ENCODE assay signal across 14 cellular contexts in genomic region chr1:44602675-44603610, GRCh38.
DNase-seq lines count a peak whose midpoint lies in the region; ATAC-seq, FAIRE-seq and TF ChIP-seq lines count a peak whose summit lies in the region.
"Had no signal": no experiment of that assay in that cellular context is flagged by ENCODE, and none has a peak within 500 bp of the region (broad histone marks: within the 10 kb centered on the region; RNA-seq: fewer than 3 reads in every experiment).

No MANE protein-coding gene starts in this region.

- TF ChIP-seq RAD21 in HepG2 (CRISPR knock-in tag; IDR thresholded peaks at IDR 0.05), result no peak

- in situ Hi-C loops in HepG2 (cut with HindIII; ENCODE audit: extremely low pct_ligation_motif_present, low pct_unique_long_range_greater_than_20kb), result no loop called here

- DNase-seq in NCI-H1105 (lab: John Stamatoyannopoulos, UW) (peak; percentile 73), NCI-H345 treated with DMSO at 0.1 percent for 48 hours (lab: John Stamatoyannopoulos, UW; ENCODE audit: unreplicated experiment) (peak; percentile 5), caudate nucleus (lab: John Stamatoyannopoulos, UW) (peak in 2 of 61 donors; percentile 14 to 19), HepG2 (ENCODE audit: low spot score) (no peak), HCEC 1CT (no peak)
- DNase-seq: stimulated activated naive CD8-positive, alpha-beta T cell treated with anti-CD3 and anti-CD28 coated beads, Interleukin-15, Interleukin-2, amounts not matched to agents 100 U/mL and 50 U/mL, for 24 hours had no signal

- ATAC-seq in HepG2 (no peak), GM19452 (IDR thresholded peaks at IDR 0.05; ENCODE audit: unreplicated experiment) (no peak)
- ATAC-seq: activated CD4-positive, CD25-positive, alpha-beta regulatory T cell treated with anti-CD3 and anti-CD28 coated beads, Interleukin-2, amount 50 U/mL, for 24 hours; activated naive CD4-positive, alpha-beta T cell treated with anti-CD3 and anti-CD28 coated beads, Interleukin-2, amount 50 U/mL, for 72 hours; HCT116; stimulated activated naive CD8-positive, alpha-beta T cell treated with anti-CD3 and anti-CD28 coated beads, Interleukin-15, Interleukin-2, amounts not matched to agents 100 U/mL and 50 U/mL, for 24 hours had no signal

- H2AFZ ChIP-seq in HepG2 (ENCODE audit: low read length), result no peak overlapping the region

- H4K20me1 ChIP-seq in HepG2 (ENCODE audit: insufficient read depth, low read length), result peaks cover 4% of the 10 kb centered on the region; the same call in 1 of the 2 replicates

- no peaks in the 10 kb centered on the region for H3K79me2 ChIP-seq in HepG2 (ENCODE audit: insufficient read depth, low read length)

- POLR2A ChIA-PET in HepG2 (lab: Yijun Ruan, JAX), result no interaction called here

- no peaks in the 10 kb centered on the region for H3K9me3 ChIP-seq in skeletal muscle satellite cell (replicated peaks; ENCODE audit: low read length)
- no peaks in the 10 kb centered on the region for H3K9me3 ChIP-seq in HepG2 (ENCODE audit: low read length)

- H3K4me3 ChIP-seq in skeletal muscle satellite cell (ENCODE audit: low read length), result no peak overlapping the region
- H3K4me3 ChIP-seq in HepG2 (replicated peaks in 1 of 3; ENCODE audit: insufficient read depth in 1 of 3, low read depth in 2 of 3, low read length in 3 of 3), result no peak overlapping the region

- WGBS in HepG2 (ENCODE audit: low lambda C conversion rate), result 66% methylated on average over 26 of the region's 27 CpGs

- CTCF ChIA-PET in HepG2 (lab: Yijun Ruan, JAX; ENCODE audit: low intra/inter-chr PET ratio, low total read pairs), result no interaction called here

- H3K27me3 ChIP-seq in skeletal muscle satellite cell (ENCODE audit: control insufficient read depth, insufficient read depth, low read length) (peaks cover 62% of the 10 kb centered on the region), HepG2 (ENCODE audit: control insufficient read depth in 1 of 2, insufficient read depth in 2 of 2, low read length in 2 of 2) (peaks cover 0 to 25% of the 10 kb centered on the region in 2 experiments; a peak in 1 of 5 replicates)

- H3K4me1 ChIP-seq in skeletal muscle satellite cell (ENCODE audit: control insufficient read depth, insufficient read depth, low read length), result no peaks in the 10 kb centered on the region
- no peaks in the 10 kb centered on the region for H3K4me1 ChIP-seq in HepG2 (ENCODE audit: insufficient read depth, low read length)

- no peak for TF ChIP-seq EP300 in HepG2 (IDR thresholded peaks at IDR 0.05; ENCODE audit: low read depth in 2 of 2, low read length in 2 of 2)
- TF ChIP-seq EP300 in HepG2 (CRISPR knock-in tag; IDR thresholded peaks at IDR 0.05; ENCODE audit: borderline replicate concordance), result no peak

- intact Hi-C loops in HepG2 (cut with micrococcal nuclease; ENCODE audit: unreplicated experiment), result no loop called here

- H3K27ac ChIP-seq in caudate nucleus (ENCODE audit: low read depth, low read length), result peak overlapping the region; percentile 38
- no peak overlapping the region for H3K27ac ChIP-seq in HepG2 (ENCODE audit: extremely low read length, insufficient read depth, low read length)

- H3K36me3 ChIP-seq in skeletal muscle satellite cell (ENCODE audit: insufficient read depth, low read length) (no peaks in the 10 kb centered on the region), HepG2 (replicated peaks in 1 of 2; ENCODE audit: control insufficient read depth in 1 of 2, insufficient read depth in 2 of 2, low read length in 2 of 2) (peaks cover 0 to 2% of the 10 kb centered on the region in 2 experiments; a peak in 2 of 5 replicates)

- no peak for FAIRE-seq in HepG2 (lab: Jason Lieb, UNC)
- FAIRE-seq: endothelial cell of umbilical vein, GM18507, keratinocyte had no signal

- TF ChIP-seq POLR2A in HepG2 (IDR thresholded peaks at IDR 0.05; ENCODE audit: insufficient read depth in 1 of 2, low read depth in 2 of 2, low read length in 2 of 2), result no peak

- peak overlapping the region; percentile 39 for H3K4me2 ChIP-seq in skeletal muscle satellite cell (ENCODE audit: low read length)
- no peak overlapping the region for H3K4me2 ChIP-seq in HepG2 (ENCODE audit: low read depth, low read length)

- no peak for TF ChIP-seq CTCF in HepG2 (CRISPR knock-in tag; IDR thresholded peaks at IDR 0.05)

- H3K9ac ChIP-seq in skeletal muscle satellite cell (ENCODE audit: low read depth, low read length) (no peak overlapping the region), HepG2 (ENCODE audit: insufficient read depth, low read depth, low read length) (no peak overlapping the region)

- no TSS peak for BruUV-seq in HepG2 (replicated peaks; lab: Mats Ljungman, UMichigan)

TF ChIP-seq in HepG2, 621 proteins besides CTCF, POLR2A, EP300 and RAD21 (continues in another document):
- TF ChIP-seq, protein P1, sequence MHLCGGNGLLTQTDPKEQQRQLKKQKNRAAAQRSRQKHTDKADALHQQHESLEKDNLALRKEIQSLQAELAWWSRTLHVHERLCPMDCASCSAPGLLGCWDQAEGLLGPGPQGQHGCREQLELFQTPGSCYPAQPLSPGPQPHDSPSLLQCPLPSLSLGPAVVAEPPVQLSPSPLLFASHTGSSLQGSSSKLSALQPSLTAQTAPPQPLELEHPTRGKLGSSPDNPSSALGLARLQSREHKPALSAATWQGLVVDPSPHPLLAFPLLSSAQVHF (CRISPR knock-in tag; IDR thresholded peaks at IDR 0.05), result no peak
- TF ChIP-seq ZZZ3 (CRISPR knock-in tag; IDR thresholded peaks at IDR 0.05; ENCODE audit: borderline replicate concordance), result no peak
- no peak for TF ChIP-seq ZNF451 (CRISPR knock-in tag; IDR thresholded peaks at IDR 0.05)
- no peak for TF ChIP-seq ATRX (CRISPR knock-in tag; IDR thresholded peaks at IDR 0.05; ENCODE audit: borderline replicate concordance)
- no peak for TF ChIP-seq ATF7-NPFF (CRISPR knock-in tag; IDR thresholded peaks at IDR 0.05; ENCODE audit: low read depth)
- TF ChIP-seq ZNF329 (CRISPR knock-in tag; IDR thresholded peaks at IDR 0.05; ENCODE audit: low read depth), result no peak
- TF ChIP-seq RBM39 (IDR thresholded peaks at IDR 0.05; ENCODE audit: low read depth, low read length, poor library complexity, severe bottlenecking), result no peak
- TF ChIP-seq CBFB (CRISPR knock-in tag; IDR thresholded peaks at IDR 0.05), result no peak
- no peak for TF ChIP-seq ZBTB40 (IDR thresholded peaks at IDR 0.05)
- no peak for TF ChIP-seq ZBTB40 (CRISPR knock-in tag; IDR thresholded peaks at IDR 0.05)

Comparison
In these comparisons a context has a peak if more than half of its experiments do, and no peak if none do; other contexts are left out.
1. DNase-seq: peak in NCI-H1105 (single experiment) and NCI-H345 treated with DMSO at 0.1 percent for 48 hours (single experiment); none in HepG2 (single experiment) and HCEC 1CT (single experiment).